Comparison of ENCODE assay signal across 8 cellular contexts in the genomic region with DNA sequence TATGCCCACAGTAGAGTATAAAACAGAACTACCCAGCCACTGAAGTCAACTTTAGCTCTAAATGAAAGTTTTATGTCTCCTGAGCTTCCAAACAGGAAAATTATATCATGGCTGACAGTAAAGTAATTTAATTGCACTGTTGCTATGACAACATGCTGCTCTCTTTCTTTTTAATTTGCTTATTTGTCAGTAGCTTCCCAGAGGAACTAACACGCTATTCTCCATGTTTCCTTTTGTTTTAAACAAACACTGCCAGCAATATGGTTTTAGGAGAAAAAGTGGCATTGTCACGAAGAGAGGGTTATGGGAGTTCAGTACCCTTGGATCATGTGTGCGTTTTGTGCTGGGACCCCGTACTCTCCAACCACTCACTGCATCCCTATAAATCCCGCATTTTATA. TPM values are rescaled to one million over a fixed set of nuclear protein-coding genes. Genes with fewer than 3 reads are reported as not detected.
DNase-seq lines count a peak whose midpoint lies in the region; ATAC-seq, FAIRE-seq and TF ChIP-seq lines count a peak whose summit lies in the region.

No MANE protein-coding gene starts in this region.

- TF ChIP-seq POLR2A in GM12892 (IDR thresholded peaks at IDR 0.05; ENCODE audit: low read depth, low read length) (no peak), gastrocnemius medialis (IDR thresholded peaks at IDR 0.05) (no peak)

- peak overlapping the region; percentile 76 for H3K4me3 ChIP-seq in fibroblast of the aortic adventitia (ENCODE audit: low read depth, low read length)
- H3K4me3 ChIP-seq in gastrocnemius medialis = peak overlapping the region; percentile 77 to 100 (median 95)

- H3K36me3 ChIP-seq in gastrocnemius medialis = peaks cover 0 to 19% of the 10 kb centered on the region in 2 donors

- no peak for ATAC-seq in gastrocnemius medialis
- ATAC-seq in GM18511 (IDR thresholded peaks at IDR 0.05; ENCODE audit: unreplicated experiment) = no peak
- ATAC-seq in HG03135 (IDR thresholded peaks at IDR 0.05; ENCODE audit: unreplicated experiment) = no peak

- TF ChIP-seq CTCF in VCaP (conservative IDR thresholded peaks at IDR 0.05) (no peak), fibroblast of the aortic adventitia (IDR thresholded peaks at IDR 0.05; ENCODE audit: insufficient read depth, low read length) (no peak), gastrocnemius medialis (IDR thresholded peaks at IDR 0.05 in 4 of 5, conservative IDR thresholded peaks at IDR 0.05 in 1 of 5) (no peak)

- intact Hi-C loops in gastrocnemius medialis (cut with DNase I; ENCODE audit: low total_unique reads) = loop anchor here (5.0 to 10.0 kb wide), 3 partner anchors 78 to 542 kb away; a partner anchor contains a TSS

- no peaks in the 10 kb centered on the region for H3K9me3 ChIP-seq in gastrocnemius medialis

- in situ Hi-C loops in gastrocnemius medialis (cut with MboI; ENCODE audit: low sequenced_read_pairs in 4 of 4) = loop anchor here in 3 of 4 donors (10.0 to 25.0 kb wide), 3 partner anchors 230 to 378 kb away; no protein-coding TSS in a partner anchor

- H3K27ac ChIP-seq in VCaP = peak overlapping the region; percentile 98
- peak overlapping the region; percentile 95 to 100 (median 99) for H3K27ac ChIP-seq in gastrocnemius medialis

- H3K27me3 ChIP-seq in gastrocnemius medialis = no peaks in the 10 kb centered on the region

- no peak for DNase-seq in GM12892 (ENCODE audit: insufficient read length)
- peak; percentile 16 for DNase-seq in fibroblast of the aortic adventitia (ENCODE audit: low read depth)
- no peak for DNase-seq in gastrocnemius medialis
- DNase-seq in NCI-H2081 treated with DMSO at 0.1 percent for 48 hours (lab: John Stamatoyannopoulos, UW) = no peak
- no peak for DNase-seq in NCI-H345 (lab: John Stamatoyannopoulos, UW)

- FAIRE-seq in GM12892 (lab: Jason Lieb, UNC) = peak; percentile 30

- H3K4me1 ChIP-seq in gastrocnemius medialis = peaks cover 27 to 30% of the 10 kb centered on the region in 2 donors

RNA-seq across cellular contexts. Expression of a gene that starts 1.9 kb away (rescaled TPM):
- polyA plus RNA-seq in GM12892 (2012; ENCODE audit: missing spikeins) = 29.8 TPM
- total RNA-seq in fibroblast of the aortic adventitia (ENCODE audit: low replicate concordance) (35.3 and 39.4 TPM in 2 replicates), gastrocnemius medialis (100 to 1,000 TPM in 3 of 4 donors, 10 to 100 TPM in 1; 99.6 to 172 (median 103) TPM)
